ENCODE assay signal across 8 cellular contexts in the genomic region with DNA sequence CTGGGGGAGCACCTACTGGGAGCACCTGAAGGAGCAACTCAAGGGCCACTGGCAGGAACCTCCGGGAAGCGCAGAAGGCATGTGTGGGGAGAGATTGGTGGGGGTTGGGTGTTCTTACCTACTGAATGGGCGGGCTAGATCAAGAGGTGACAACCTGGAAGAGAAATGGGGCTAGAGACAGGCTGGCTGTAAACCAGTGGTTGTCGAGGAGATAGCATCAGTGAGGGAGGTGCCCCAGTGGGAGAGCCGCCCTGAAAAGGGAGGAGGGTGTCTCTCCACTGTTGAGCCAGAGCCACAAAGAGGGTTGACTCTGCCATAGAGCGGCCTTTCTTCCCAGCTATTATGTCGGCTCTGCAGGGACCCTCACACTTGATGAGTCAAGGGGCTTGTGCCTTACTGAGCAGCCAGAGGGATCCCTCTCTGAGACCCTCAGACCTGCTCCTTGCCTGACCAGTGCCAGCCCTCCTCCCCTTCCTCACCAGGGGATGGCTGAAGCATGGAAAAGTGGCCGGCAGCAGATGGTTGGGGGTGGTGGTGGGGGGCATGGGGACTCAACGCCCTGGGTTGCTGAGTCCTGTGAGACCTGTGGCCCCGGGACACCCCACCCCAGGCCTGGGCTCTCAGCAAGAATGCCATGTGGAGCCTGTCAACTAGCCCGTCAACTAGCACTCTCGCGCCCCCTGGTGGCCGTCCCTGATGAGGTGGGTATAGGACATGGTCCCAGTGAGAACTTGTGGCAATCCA. TPM values are rescaled to one million over a fixed set of nuclear protein-coding genes. Genes with fewer than 3 reads are reported as not detected.
DNase-seq lines count a peak whose midpoint lies in the region; ATAC-seq and TF ChIP-seq lines count a peak whose summit lies in the region.

No MANE protein-coding gene starts in this region.

- H3K36me3 Mint-ChIP-seq in naive thymus-derived CD8-positive, alpha-beta T cell, result no peaks in the 10 kb centered on the region
- H3K36me3 Mint-ChIP-seq in stimulated activated effector memory CD8-positive, alpha-beta T cell treated with anti-CD3 and anti-CD28 coated beads, Interleukin-12 subunit alpha, Interleukin-12 subunit beta, amount 100 ng/mL, for 72 hours, result no peaks in the 10 kb centered on the region

- H2AFZ ChIP-seq in PC-3 (ENCODE audit: low read length), result peak overlapping the region; percentile 62; the same call in 1 of the 2 replicates

- H3K9me3 ChIP-seq in PC-3 (ENCODE audit: low read length) (no peaks in the 10 kb centered on the region), esophagus muscularis mucosa (no peaks in the 10 kb centered on the region)

- H3K4me3 ChIP-seq in PC-3 (ENCODE audit: low read length) (no peak overlapping the region), esophagus muscularis mucosa (no peak overlapping the region)

- peak; percentile 86 for TF ChIP-seq CTCF in PC-3 (conservative IDR thresholded peaks at IDR 0.05; ENCODE audit: low read depth, low read length)
- TF ChIP-seq CTCF in esophagus muscularis mucosa (IDR thresholded peaks at IDR 0.05), result peak; percentile 79 to 91 (median 88)

- H3K27ac ChIP-seq in PC-3 (ENCODE audit: low read length) (no peak overlapping the region), esophagus muscularis mucosa (replicated peaks in 1 of 4) (no peak overlapping the region)

- H3K4me1 ChIP-seq in PC-3 (ENCODE audit: insufficient read depth, low read length) (no peaks in the 10 kb centered on the region), esophagus muscularis mucosa (peaks cover 0 to 8% (median 4%) of the 10 kb centered on the region in 4 donors)

- DNase-seq in CD1c-positive myeloid dendritic cell (ENCODE audit: extremely low spot score) (peak; percentile 91), PC-3 (peak; percentile 78), esophagus muscularis mucosa (ENCODE audit: extremely low spot score) (peak; percentile 99)
- DNase-seq in activated T-cell treated with anti-CD3 and anti-CD28 coated beads, Interleukin-2, amount 50 U/mL, for 1 hour, result peak; percentile 96
- DNase-seq in naive thymus-derived CD8-positive, alpha-beta T cell, result peak; percentile 79 to 97 (median 90)
- peak; percentile 95 to 99 for DNase-seq in stimulated activated effector memory CD8-positive, alpha-beta T cell treated with anti-CD3 and anti-CD28 coated beads, Interleukin-12 subunit alpha, Interleukin-12 subunit beta, amount 100 ng/mL, for 72 hours (ENCODE audit: low spot score in 2 of 2)

- peak; percentile 90 for TF ChIP-seq RAD21 in Ishikawa (IDR thresholded peaks at IDR 0.05; ENCODE audit: low read depth)

- intact Hi-C loops in PC-3 (cut with micrococcal nuclease) (loop anchor here (1.0 to 2.0 kb wide), 2 partner anchors 64 to 333 kb away; no protein-coding TSS in a partner anchor), esophagus muscularis mucosa (cut with DNase I) (loop anchor here (2.0 to 5.0 kb wide), 2 partner anchors 63 to 334 kb away; no protein-coding TSS in a partner anchor)

- TF ChIP-seq EP300 in Ishikawa (IDR thresholded peaks at IDR 0.05; ENCODE audit: borderline replicate concordance), result no peak
- no peak for TF ChIP-seq EP300 in esophagus muscularis mucosa (IDR thresholded peaks at IDR 0.05)

- H3K27me3 ChIP-seq in PC-3 (ENCODE audit: low read length) (no peaks in the 10 kb centered on the region), esophagus muscularis mucosa (no peaks in the 10 kb centered on the region)

- H3F3A ChIP-seq in PC-3 (ENCODE audit: low read length, unreplicated experiment), result no peaks in the 10 kb centered on the region

- H3K27ac Mint-ChIP-seq in naive thymus-derived CD8-positive, alpha-beta T cell, result peak overlapping the region in 6 of 10 donors; percentile 1 to 91 (median 64)
- H3K27ac Mint-ChIP-seq in stimulated activated effector memory CD8-positive, alpha-beta T cell treated with anti-CD3 and anti-CD28 coated beads, Interleukin-12 subunit alpha, Interleukin-12 subunit beta, amount 100 ng/mL, for 72 hours, result peak overlapping the region; percentile 12

- H4K20me1 ChIP-seq in PC-3 (ENCODE audit: low read length), result no peaks in the 10 kb centered on the region

- no peaks in the 10 kb centered on the region for H3K9me3 Mint-ChIP-seq in naive thymus-derived CD8-positive, alpha-beta T cell
- H3K9me3 Mint-ChIP-seq in stimulated activated effector memory CD8-positive, alpha-beta T cell treated with anti-CD3 and anti-CD28 coated beads, Interleukin-12 subunit alpha, Interleukin-12 subunit beta, amount 100 ng/mL, for 72 hours, result no peaks in the 10 kb centered on the region

- H3K4me2 ChIP-seq in PC-3 (ENCODE audit: low read length), result no peak overlapping the region

- no peak overlapping the region for H3K4me3 Mint-ChIP-seq in naive thymus-derived CD8-positive, alpha-beta T cell
- no peak overlapping the region for H3K4me3 Mint-ChIP-seq in stimulated activated effector memory CD8-positive, alpha-beta T cell treated with anti-CD3 and anti-CD28 coated beads, Interleukin-12 subunit alpha, Interleukin-12 subunit beta, amount 100 ng/mL, for 72 hours

- no peaks in the 10 kb centered on the region for H3K9me2 ChIP-seq in PC-3 (replicated peaks; ENCODE audit: low read length)

- CTCF ChIA-PET in PC-3 (lab: Charles Lee), result no interaction called here

- H3K36me3 ChIP-seq in PC-3 (ENCODE audit: low read depth, low read length) (no peaks in the 10 kb centered on the region), esophagus muscularis mucosa (no peaks in the 10 kb centered on the region)

- no peak for TF ChIP-seq POLR2A in esophagus muscularis mucosa (IDR thresholded peaks at IDR 0.05; ENCODE audit: low read depth)

- peaks cover 0 to 6% (median 4%) of the 10 kb centered on the region in 5 donors for H3K27me3 Mint-ChIP-seq in naive thymus-derived CD8-positive, alpha-beta T cell

- POLR2A ChIA-PET in PC-3 (lab: Charles Lee; ENCODE audit: unreplicated experiment), result no interaction called here
- POLR2A ChIA-PET in naive thymus-derived CD8-positive, alpha-beta T cell (lab: Charles Lee), result interaction anchor here (0.5 to 1.0 kb wide), 2 partner anchors 35 to 66 kb away, joined by 3 read pairs; no protein-coding TSS in a partner anchor

- peaks cover 0 to 4% (median 2%) of the 10 kb centered on the region in 4 donors for H3K4me1 Mint-ChIP-seq in naive thymus-derived CD8-positive, alpha-beta T cell
- H3K4me1 Mint-ChIP-seq in stimulated activated effector memory CD8-positive, alpha-beta T cell treated with anti-CD3 and anti-CD28 coated beads, Interleukin-12 subunit alpha, Interleukin-12 subunit beta, amount 100 ng/mL, for 72 hours, result peaks cover 12% of the 10 kb centered on the region

- 46% methylated on average over 14 of the region's 14 CpGs for WGBS in esophagus muscularis mucosa

- no TSS peak for BruUV-seq in PC-3 (replicated peaks; lab: Mats Ljungman, UMichigan)

- H3K79me2 ChIP-seq in PC-3 (ENCODE audit: low read length), result no peaks in the 10 kb centered on the region

- H3K9ac ChIP-seq in PC-3 (ENCODE audit: low read length), result no peak overlapping the region

- ATAC-seq in GM19452 (IDR thresholded peaks at IDR 0.05; ENCODE audit: unreplicated experiment) (peak; percentile 88), PC-3 (peak; percentile 97)
- peak; percentile 98 for ATAC-seq in naive thymus-derived CD8-positive, alpha-beta T cell
- ATAC-seq in stimulated activated effector memory CD8-positive, alpha-beta T cell treated with anti-CD3 and anti-CD28 coated beads, Interleukin-12 subunit alpha, Interleukin-12 subunit beta, amount 100 ng/mL, for 72 hours, result peak; percentile 99

TF ChIP-seq in Ishikawa, 13 proteins besides CTCF, POLR2A, EP300 and RAD21:
- TF ChIP-seq EGR1 (IDR thresholded peaks at IDR 0.05) (no peak), TAF1 (IDR thresholded peaks at IDR 0.05; ENCODE audit: low read depth) (no peak)
- TF ChIP-seq, protein P1, sequence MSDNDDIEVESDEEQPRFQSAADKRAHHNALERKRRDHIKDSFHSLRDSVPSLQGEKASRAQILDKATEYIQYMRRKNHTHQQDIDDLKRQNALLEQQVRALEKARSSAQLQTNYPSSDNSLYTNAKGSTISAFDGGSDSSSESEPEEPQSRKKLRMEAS (IDR thresholded peaks at IDR 0.05), result peak; percentile 59

RNA-seq across cellular contexts. Expression of a gene that starts 36.4 kb away (rescaled TPM):
- 8.9 and 14.6 TPM in 2 replicates for total RNA-seq in PC-3 (2014; rRNA removed)
- total RNA-seq in esophagus muscularis mucosa, result 10 to 100 TPM; 40.9 to 50.2 (median 46.3) TPM
- 10 to 100 TPM; 28.1 TPM for total RNA-seq in naive thymus-derived CD8-positive, alpha-beta T cell
- polyA plus RNA-seq in naive thymus-derived CD8-positive, alpha-beta T cell, result 1 to 10 TPM; 2.0 to 3.2 (median 2.6) TPM

RNA-seq across cellular contexts. Expression of a gene that starts 57.0 kb away (rescaled TPM):
- total RNA-seq in PC-3 (2014; rRNA removed), result 0.11 and 0.17 TPM in 2 replicates
- total RNA-seq in esophagus muscularis mucosa, result 1 to 10 TPM in 3 of 4 donors, under 1 TPM in 1; 0.78 to 6.8 (median 3.1) TPM
- total RNA-seq in naive thymus-derived CD8-positive, alpha-beta T cell, result 10 to 100 TPM; 44.4 to 44.5 TPM
- polyA plus RNA-seq in naive thymus-derived CD8-positive, alpha-beta T cell, result 100 to 1,000 TPM in 1 of 3 donors, 10 to 100 TPM in 2; 60.0 to 106 (median 73.8) TPM

Comparison
In these comparisons a context has a peak if more than half of its experiments do, and no peak if none do; other contexts are left out.
1. RNA of a gene that starts 57.0 kb away (total RNA-seq): 44.4 to 44.5 TPM in naive thymus-derived CD8-positive, alpha-beta T cell; 0.78 to 6.8 TPM in esophagus muscularis mucosa and 0.11 to 0.17 TPM in PC-3; every median in the first group is over 4 times any median in the second.
2. Peak in every context shown above with its lines, with median percentiles within 50 percentile points of each other: DNase-seq and ATAC-seq.